ENCODE assay signal across 8 cellular contexts in the genomic region with DNA sequence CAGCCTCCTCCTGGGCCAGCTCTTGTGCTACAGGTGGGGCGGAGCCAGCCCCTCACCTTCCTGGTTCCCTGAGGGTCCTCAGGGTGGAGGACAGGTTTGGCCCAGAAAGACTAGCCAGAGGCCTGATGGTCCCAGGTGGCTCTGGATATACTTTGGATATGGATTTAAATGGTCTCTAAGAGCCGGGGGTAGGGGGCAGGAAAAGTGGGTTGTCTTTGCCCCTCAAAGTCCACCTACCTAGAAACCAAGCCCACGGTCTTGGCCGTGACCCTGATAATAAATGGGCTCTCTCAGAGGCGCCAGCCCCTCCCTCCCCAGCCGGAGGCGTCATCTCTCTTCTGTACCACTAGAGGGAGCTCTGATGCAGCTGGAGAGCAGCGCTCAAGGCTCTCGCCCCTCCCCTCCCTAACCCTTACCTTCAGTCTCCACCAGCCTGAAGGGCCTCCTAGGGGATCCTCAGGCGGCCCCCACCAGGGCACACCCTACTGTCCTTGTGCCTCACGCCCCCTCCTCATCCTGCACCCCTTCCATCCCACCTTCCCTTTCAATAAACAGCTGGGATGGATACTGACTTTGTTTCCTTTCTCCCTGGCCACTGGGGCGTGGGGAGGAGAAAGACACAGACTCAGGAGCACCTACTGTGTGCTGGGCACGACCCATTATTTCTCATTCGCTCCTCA. TPM values are rescaled to one million over a fixed set of nuclear protein-coding genes. Genes with fewer than 3 reads are reported as not detected.
DNase-seq lines count a peak whose midpoint lies in the region; ATAC-seq, FAIRE-seq and TF ChIP-seq lines count a peak whose summit lies in the region.

No MANE protein-coding gene starts in this region.

- peak; percentile 71 for DNase-seq in A172 (ENCODE audit: low spot score)
- DNase-seq in GM18507 (ENCODE audit: extremely low spot score, insufficient read length, low read depth): peak; percentile 81
- peak; percentile 79 for DNase-seq in NCI-H2196 treated with DMSO at 0.1 percent for 48 hours (lab: John Stamatoyannopoulos, UW; ENCODE audit: unreplicated experiment)
- DNase-seq in bronchial epithelial cell (ENCODE audit: low read depth): peak; percentile 50
- peak; percentile 71 for DNase-seq in kidney glomerular epithelial cell (lab: John Stamatoyannopoulos, UW)
- peak; percentile 71 for DNase-seq in stimulated activated CD4-positive, alpha-beta T cell treated with anti-CD3 and anti-CD28 coated beads, Interleukin-4, amount 100 ng/mL, for 1 hour

- ATAC-seq in HG03066 (IDR thresholded peaks at IDR 0.05; ENCODE audit: low read depth, unreplicated experiment): peak; percentile 94

- H3K4me3 ChIP-seq in WI38 (ENCODE audit: low read depth, low read length) (no peak overlapping the region), bronchial epithelial cell (ENCODE audit: low read depth, low read length) (no peak overlapping the region)

- FAIRE-seq in GM18507 (lab: Jason Lieb, UNC): peak; percentile 95
- peak; percentile 70 for FAIRE-seq in bronchial epithelial cell (lab: Jason Lieb, UNC)

- no peaks in the 10 kb centered on the region for H3K27me3 ChIP-seq in bronchial epithelial cell (ENCODE audit: control insufficient read depth, insufficient read depth, low read length)

- TF ChIP-seq CTCF in WI38 (IDR thresholded peaks at IDR 0.05; ENCODE audit: low read depth, low read length): peak; percentile 84
- peak; percentile 96 for TF ChIP-seq CTCF in bronchial epithelial cell (IDR thresholded peaks at IDR 0.05; ENCODE audit: insufficient read depth, low read length, severe bottlenecking)

- H3K36me3 ChIP-seq in bronchial epithelial cell (ENCODE audit: control insufficient read depth, insufficient read depth, low read length): no peaks in the 10 kb centered on the region

RNA-seq across cellular contexts. Expression of a gene that starts 7.5 kb away (rescaled TPM):
- 28.5 and 45.1 TPM in 2 replicates for total RNA-seq in A172 (2014; rRNA removed; shearing (Covaris generic))
- 2.1 and 4.4 TPM in 2 replicates for total RNA-seq in bronchial epithelial cell

RNA-seq across cellular contexts. Expression of a gene that starts 26.1 kb away (rescaled TPM):
- 23.2 and 25.6 TPM in 2 replicates for total RNA-seq in A172 (2014; rRNA removed; shearing (Covaris generic))
- 432 and 548 TPM in 2 replicates for total RNA-seq in bronchial epithelial cell

RNA-seq across cellular contexts. Expression of a gene that starts 29.1 kb away (rescaled TPM):
- 7.4 and 9.4 TPM in 2 replicates for total RNA-seq in A172 (2014; rRNA removed; shearing (Covaris generic))
- total RNA-seq in bronchial epithelial cell: 0.90 and 3.4 TPM in 2 replicates

RNA-seq across cellular contexts. Expression of a gene that starts 53.7 kb away (rescaled TPM):
- total RNA-seq in A172 (2014; rRNA removed; shearing (Covaris generic)): 101 and 129 TPM in 2 replicates
- 178 and 202 TPM in 2 replicates for total RNA-seq in bronchial epithelial cell

RNA-seq across cellular contexts. Expression of a gene that starts 57.1 kb away (rescaled TPM):
- total RNA-seq in A172 (2014; rRNA removed; shearing (Covaris generic)): 12.9 and 18.2 TPM in 2 replicates
- total RNA-seq in bronchial epithelial cell: 9.7 and 11.1 TPM in 2 replicates

Comparison
In these comparisons a context has a peak if more than half of its experiments do, and no peak if none do; other contexts are left out.
1. RNA of a gene that starts 26.1 kb away (total RNA-seq): 432 to 548 TPM in bronchial epithelial cell; 23.2 to 25.6 TPM in A172; every median in the first group is over 10 times any median in the second.
2. Peak in every context shown above with its lines, with median percentiles within 50 percentile points of each other: DNase-seq.